14 cellular contexts compared by ENCODE assay signal in genomic region chr3:136109499-136109898, GRCh38.
A peak's percentile ranks its signal among the peaks of the same experiment; 100 is the strongest.
DNase-seq lines count a peak whose midpoint lies in the region; ATAC-seq and TF ChIP-seq lines count a peak whose summit lies in the region.
"Had no signal": no experiment of that assay in that cellular context is flagged by ENCODE, and none has a peak within 500 bp of the region (broad histone marks: within the 10 kb centered on the region; RNA-seq: fewer than 3 reads in every experiment).

No MANE protein-coding gene starts in this region.

- peaks cover 27% of the 10 kb centered on the region for H3K4me1 ChIP-seq in BLaER1
- H3K4me1 ChIP-seq: tibial artery had no signal

- H3K9ac ChIP-seq in BLaER1, result no peak overlapping the region

- H3K4me2 ChIP-seq in BLaER1, result peak overlapping the region; percentile 46

- no peak for DNase-seq in SKM-1 treated with dmso at 0.1 percent for 144 hours (lab: John Stamatoyannopoulos, UW; ENCODE audit: unreplicated experiment)
- no peak for DNase-seq in type B pancreatic cell (ENCODE audit: extremely low spot score, unreplicated experiment)
- DNase-seq in pons (ENCODE audit: low spot score), result no peak
- DNase-seq in hepatic stellate cell (ENCODE audit: low spot score), result no peak
- DNase-seq: activated T-cell treated with anti-CD3 and anti-CD28 coated beads, Interleukin-2, amount 50 U/mL, for 4 hours; HFFc6; left cardiac atrium; NCI-H1048; stimulated activated CD4-positive, alpha-beta T cell treated with anti-CD3 and anti-CD28 coated beads, Interleukin-2, amount 100 ng/mL, for 48 hours; tibial artery had no signal

- H3K4me1 Mint-ChIP-seq in type B pancreatic cell (ENCODE audit: unreplicated experiment), result no peaks in the 10 kb centered on the region

- no peaks in the 10 kb centered on the region for H4K20me1 ChIP-seq in BLaER1

- no peak overlapping the region for H3K27ac Mint-ChIP-seq in type B pancreatic cell
- H3K27ac Mint-ChIP-seq: HFFc6 had no signal

- peak; percentile 87 for ATAC-seq in GM19025 (IDR thresholded peaks at IDR 0.05; ENCODE audit: low read depth, unreplicated experiment)
- ATAC-seq in HG02571 (IDR thresholded peaks at IDR 0.05; ENCODE audit: unreplicated experiment), result peak; percentile 90
- ATAC-seq in HG03342 (IDR thresholded peaks at IDR 0.05; ENCODE audit: unreplicated experiment), result peak; percentile 96
- ATAC-seq: left cardiac atrium had no signal

- H3K4me3 ChIP-seq in BLaER1, result no peak overlapping the region
- H3K4me3 ChIP-seq: tibial artery had no signal

- peaks cover 6% of the 10 kb centered on the region; the same call in 1 of the 2 replicates for H3K9me3 ChIP-seq in BLaER1
- H3K9me3 ChIP-seq: tibial artery had no signal

- H3K27ac ChIP-seq in BLaER1, result no peak overlapping the region
- H3K27ac ChIP-seq: tibial artery had no signal

- no peak overlapping the region for H3K4me3 Mint-ChIP-seq in type B pancreatic cell
- H3K4me3 Mint-ChIP-seq: activated T-cell treated with anti-CD3 and anti-CD28 coated beads, Interleukin-2, amount 50 U/mL, for 4 hours; HFFc6 had no signal

- H3K9me3 Mint-ChIP-seq in type B pancreatic cell, result no peaks in the 10 kb centered on the region
- H3K9me3 Mint-ChIP-seq: activated T-cell treated with anti-CD3 and anti-CD28 coated beads, Interleukin-2, amount 50 U/mL, for 4 hours; HFFc6 had no signal

- no peaks in the 10 kb centered on the region for H3K27me3 Mint-ChIP-seq in type B pancreatic cell

- no peaks in the 10 kb centered on the region for H3K36me3 ChIP-seq in BLaER1

- H3K27me3 ChIP-seq in BLaER1, result no peaks in the 10 kb centered on the region
- H3K27me3 ChIP-seq: tibial artery had no signal

- peaks cover 26% of the 10 kb centered on the region for H3K36me3 Mint-ChIP-seq in type B pancreatic cell

- TF ChIP-seq CTCF in type B pancreatic cell (conservative IDR thresholded peaks at IDR 0.05), result no peak
